In the genomic region with DNA sequence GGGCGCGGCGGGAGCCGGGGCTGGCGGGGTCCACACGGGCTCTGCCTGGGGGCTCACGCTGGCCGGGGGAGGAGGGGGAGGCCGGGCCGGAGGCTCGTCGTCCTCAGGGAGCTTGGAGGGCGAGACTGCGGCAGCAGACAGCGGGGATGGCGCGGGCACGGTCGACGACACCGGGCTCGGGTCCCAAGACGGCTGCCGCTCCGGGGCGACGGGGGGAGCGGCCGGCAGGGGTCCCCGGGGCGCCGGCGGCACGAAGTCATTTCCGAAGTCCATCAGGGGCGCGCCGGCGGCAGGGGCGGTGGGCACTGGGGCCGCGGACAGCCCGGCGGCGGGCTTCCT, we compare ENCODE assay signal across 8 cellular contexts. TPM values are rescaled to one million over a fixed set of nuclear protein-coding genes. Genes with fewer than 3 reads are reported as not detected.
A peak's percentile ranks its signal among the peaks of the same experiment; 100 is the strongest.
DNase-seq lines count a peak whose midpoint lies in the region; ATAC-seq and TF ChIP-seq lines count a peak whose summit lies in the region.

No MANE protein-coding gene starts in this region.

- peak overlapping the region; percentile 88; the same call in 1 of the 2 replicates for H3K23ac ChIP-seq in IMR-90 (ENCODE audit: low read depth, low read length)

- H3K4me2 ChIP-seq in IMR-90 (ENCODE audit: low read depth, low read length): no peak overlapping the region

- dilution Hi-C loops in IMR-90 (cut with HindIII; ENCODE audit: low sequenced_read_pairs, unreplicated experiment): no loop called here

- H3K27me3 ChIP-seq in IMR-90 (ENCODE audit: control insufficient read depth, insufficient read depth, low read length) (no peaks in the 10 kb centered on the region), muscle layer of duodenum (ENCODE audit: low read depth, low read length) (no peaks in the 10 kb centered on the region)

- peak overlapping the region; percentile 59; the same call in 1 of the 2 replicates for H2BK20ac ChIP-seq in IMR-90 (ENCODE audit: low read depth, low read length)

- peaks cover 4% of the 10 kb centered on the region; the same call in 1 of the 2 replicates for H3K9me1 ChIP-seq in IMR-90 (ENCODE audit: insufficient read depth, low read length)

- H2BK120ac ChIP-seq in IMR-90 (ENCODE audit: low read depth, low read length): peak overlapping the region; percentile 84

- H3K9me3 ChIP-seq in IMR-90 (ENCODE audit: control insufficient read depth, insufficient read depth, low read length) (no peaks in the 10 kb centered on the region), muscle layer of duodenum (ENCODE audit: control insufficient read depth in 1 of 2, low read length in 2 of 2) (no peaks in the 10 kb centered on the region)

- H2BK5ac ChIP-seq in IMR-90 (ENCODE audit: low read depth, low read length, poor library complexity, severe bottlenecking): peak overlapping the region; percentile 94

- peak overlapping the region; percentile 79 for H2AFZ ChIP-seq in IMR-90 (replicated peaks; ENCODE audit: low read length, poor library complexity)

- peak overlapping the region; percentile 94 for H3K56ac ChIP-seq in IMR-90 (ENCODE audit: extremely low read depth, insufficient read depth, low read length)

- TF ChIP-seq RAD21 in IMR-90 (IDR thresholded peaks at IDR 0.05; ENCODE audit: low read length): no peak

- no peak for TF ChIP-seq POLR2A in IMR-90 (IDR thresholded peaks at IDR 0.05; ENCODE audit: low read depth, low read length)

- WGBS in IMR-90 (ENCODE audit: extremely low coverage in 2 of 2, insufficient read length in 1 of 2), 2 experiments: 0% methylated on average over 25 of the region's 45 CpGs; no CpG with 5 or more reads in 1 of the 2 experiments

- H3K4me3 ChIP-seq in IMR-90 (ENCODE audit: insufficient read depth, low read depth, low read length) (peak overlapping the region; percentile 70), muscle layer of duodenum (ENCODE audit: low read depth in 1 of 2, low read length in 2 of 2) (peak overlapping the region; percentile 76 to 94)

- TF ChIP-seq CTCF in GM13976 (IDR thresholded peaks at IDR 0.05; ENCODE audit: borderline replicate concordance, control extremely low read depth, extremely low read depth, insufficient read depth, missing control alignments) (no peak), IMR-90 (conservative IDR thresholded peaks at IDR 0.05; ENCODE audit: low read depth, low read length) (no peak)

- peak overlapping the region; percentile 97 for H3K9ac ChIP-seq in IMR-90 (ENCODE audit: low read depth, low read length)

- in situ Hi-C loops in GM13976 (cut with MboI; ENCODE audit: low sequenced_read_pairs, unreplicated experiment) (no loop called here), IMR-90 (cut with MboI; ENCODE audit: low sequenced_read_pairs) (loop anchor here (5.0 kb wide), 1 partner anchor 118 kb away; no protein-coding TSS in a partner anchor)

- H3K4me1 ChIP-seq in IMR-90 (ENCODE audit: control insufficient read depth, insufficient read depth, low read length) (no peaks in the 10 kb centered on the region; the same call in 1 of the 2 replicates), muscle layer of duodenum (ENCODE audit: control insufficient read depth in 1 of 2, insufficient read depth in 2 of 2, low read length in 2 of 2) (peaks cover 8 to 32% of the 10 kb centered on the region in 2 donors)

- POLR2A ChIA-PET in IMR-90 (lab: Charles Lee; ENCODE audit: unreplicated experiment): interaction anchor here (0.9 to 1.8 kb wide), 7 partner anchors 15 to 121 kb away, joined by 3 to 7 read pairs (median 4); no protein-coding TSS in a partner anchor

- peak overlapping the region; percentile 99 for H3K14ac ChIP-seq in IMR-90 (replicated peaks; ENCODE audit: low read depth, low read length)

- peaks cover 51% of the 10 kb centered on the region for H4K20me1 ChIP-seq in IMR-90 (ENCODE audit: insufficient read depth, low read length)

- H3K4ac ChIP-seq in IMR-90 (ENCODE audit: low read depth, low read length): peak overlapping the region; percentile 99

- peak overlapping the region; percentile 31 to 82; a peak in 3 of 4 replicates for H4K8ac ChIP-seq in IMR-90 (ENCODE audit: low read depth in 2 of 2, low read length in 2 of 2)

- H4K91ac ChIP-seq in IMR-90 (ENCODE audit: insufficient read depth, low read depth, low read length): peak overlapping the region; percentile 97; the same call in 1 of the 2 replicates

- H3K36me3 ChIP-seq in IMR-90 (ENCODE audit: control insufficient read depth, insufficient read depth, low read length): peaks cover 2% of the 10 kb centered on the region
- H3K36me3 ChIP-seq in muscle layer of duodenum (ENCODE audit: control insufficient read depth in 1 of 2, insufficient read depth in 2 of 2, low read length in 2 of 2): peaks cover 0 to 17% of the 10 kb centered on the region in 2 donors

- intact Hi-C loops in IMR-90 (cut with micrococcal nuclease): loop anchor here (1.0 to 10.0 kb wide), 6 partner anchors 51 to 325 kb away; a partner anchor contains a TSS

- BruUV-seq in IMR-90 (replicated peaks; lab: Mats Ljungman, UMichigan): no TSS peak

- no peak for ATAC-seq in IMR-90 (ENCODE audit: low read depth)
- ATAC-seq in GM19467 (IDR thresholded peaks at IDR 0.05; ENCODE audit: unreplicated experiment): no peak
- ATAC-seq in GM18870 (IDR thresholded peaks at IDR 0.05; ENCODE audit: unreplicated experiment): no peak

- peak overlapping the region; percentile 75 for H3K18ac ChIP-seq in IMR-90 (ENCODE audit: low read depth, low read length)

- H2AK9ac ChIP-seq in IMR-90 (replicated peaks; ENCODE audit: low read depth, low read length, poor library complexity): peak overlapping the region; percentile 99

- H2BK15ac ChIP-seq in IMR-90 (ENCODE audit: low read depth, low read length): 0 out of 3 replicates have a peak overlapping the region, but pooled peaks have one; percentile 28

- H2AK5ac ChIP-seq in IMR-90 (ENCODE audit: low read depth, low read length): peak overlapping the region; percentile 97

- DNase-seq in GM13976 (ENCODE audit: low spot score) (peak; percentile 50), IMR-90 (no peak), cerebellum (ENCODE audit: low spot score) (peak; percentile 17), HPDE6-E6E7 (ENCODE audit: extremely low spot score) (no peak)
- no peak for DNase-seq in stimulated activated CD4-positive, alpha-beta T cell treated with anti-CD3 and anti-CD28 coated beads, Interleukin-1b, Interleukin-23, amount 100 ng/mL, for 48 hours

- H4K5ac ChIP-seq in IMR-90 (ENCODE audit: low read depth, low read length): peak overlapping the region; percentile 32; the same call in 1 of the 2 replicates

- peaks cover 10 to 19% of the 10 kb centered on the region in 2 experiments; a peak in 3 of 4 replicates for H3K79me1 ChIP-seq in IMR-90 (ENCODE audit: low read depth in 1 of 2, low read length in 2 of 2)

- H3K27ac ChIP-seq in IMR-90 (ENCODE audit: insufficient read depth, low read length) (peak overlapping the region; percentile 95), muscle layer of duodenum (ENCODE audit: low read length) (peak overlapping the region; percentile 99)

- CTCF ChIA-PET in IMR-90 (lab: Yijun Ruan, JAX): interaction anchor here (0.6 to 3.3 kb wide), 4 partner anchors 9 to 125 kb away, joined by 3 to 26 read pairs (median 6); no protein-coding TSS in a partner anchor

TF ChIP-seq in IMR-90, 13 proteins besides CTCF, POLR2A, EP300 and RAD21:
- TF ChIP-seq CHD1 (IDR thresholded peaks at IDR 0.05; ENCODE audit: low read depth, low read length) (no peak), MAZ (IDR thresholded peaks at IDR 0.05; ENCODE audit: borderline replicate concordance, low read depth, low read length) (no peak), NFE2L2 (IDR thresholded peaks at IDR 0.05; ENCODE audit: low read depth, low read length) (no peak), SMC3 (IDR thresholded peaks at IDR 0.05; ENCODE audit: low read depth, low read length) (no peak), BHLHE40 (IDR thresholded peaks at IDR 0.05; ENCODE audit: low read depth, low read length) (no peak), MAFK (IDR thresholded peaks at IDR 0.05; ENCODE audit: low read depth, low read length) (no peak), RFX5 (IDR thresholded peaks at IDR 0.05; ENCODE audit: low read depth, low read length) (no peak), RCOR1 (IDR thresholded peaks at IDR 0.05; ENCODE audit: insufficient replicate concordance, low read length) (no peak), FOS (IDR thresholded peaks at IDR 0.05; ENCODE audit: low read depth, low read length) (no peak), MXI1 (IDR thresholded peaks at IDR 0.05; ENCODE audit: borderline replicate concordance, low read depth, low read length) (no peak)
- TF ChIP-seq, protein P1, sequence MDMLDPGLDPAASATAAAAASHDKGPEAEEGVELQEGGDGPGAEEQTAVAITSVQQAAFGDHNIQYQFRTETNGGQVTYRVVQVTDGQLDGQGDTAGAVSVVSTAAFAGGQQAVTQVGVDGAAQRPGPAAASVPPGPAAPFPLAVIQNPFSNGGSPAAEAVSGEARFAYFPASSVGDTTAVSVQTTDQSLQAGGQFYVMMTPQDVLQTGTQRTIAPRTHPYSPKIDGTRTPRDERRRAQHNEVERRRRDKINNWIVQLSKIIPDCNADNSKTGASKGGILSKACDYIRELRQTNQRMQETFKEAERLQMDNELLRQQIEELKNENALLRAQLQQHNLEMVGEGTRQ (IDR thresholded peaks at IDR 0.05; ENCODE audit: low read depth, low read length): no peak
- TF ChIP-seq, protein P2, sequence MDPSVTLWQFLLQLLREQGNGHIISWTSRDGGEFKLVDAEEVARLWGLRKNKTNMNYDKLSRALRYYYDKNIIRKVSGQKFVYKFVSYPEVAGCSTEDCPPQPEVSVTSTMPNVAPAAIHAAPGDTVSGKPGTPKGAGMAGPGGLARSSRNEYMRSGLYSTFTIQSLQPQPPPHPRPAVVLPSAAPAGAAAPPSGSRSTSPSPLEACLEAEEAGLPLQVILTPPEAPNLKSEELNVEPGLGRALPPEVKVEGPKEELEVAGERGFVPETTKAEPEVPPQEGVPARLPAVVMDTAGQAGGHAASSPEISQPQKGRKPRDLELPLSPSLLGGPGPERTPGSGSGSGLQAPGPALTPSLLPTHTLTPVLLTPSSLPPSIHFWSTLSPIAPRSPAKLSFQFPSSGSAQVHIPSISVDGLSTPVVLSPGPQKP (IDR thresholded peaks at IDR 0.05; ENCODE audit: borderline replicate concordance, low read depth, low read length): no peak
TF ChIP-seq in IMR-90: peak in this region for 0.

RNA-seq across cellular contexts. Expression of a gene that starts 0.5 kb away (rescaled TPM):
- total RNA-seq in IMR-90 (2012; rRNA removed): 77.8 and 216 TPM in 2 replicates
- polyA plus RNA-seq in IMR-90 (2012; rRNA removed): 466 and 588 TPM in 2 replicates
- 457 and 1,011 TPM in 2 replicates for polyA plus RNA-seq in IMR-90 (2012; cell fraction: cytosol; rRNA removed)
- polyA plus RNA-seq in IMR-90 (2012; cell fraction: nucleus; rRNA removed; ENCODE audit: low replicate concordance): 258 and 509 TPM in 2 replicates
- 362 TPM for total RNA-seq in cerebellum

Comparison
In these comparisons a context has a peak if more than half of its experiments do, and no peak if none do; other contexts are left out.
1. DNase-seq: peak in GM13976 (single experiment) and cerebellum (single experiment); none in IMR-90 (single experiment), HPDE6-E6E7 (single experiment) and stimulated activated CD4-positive, alpha-beta T cell treated with anti-CD3 and anti-CD28 coated beads, Interleukin-1b, Interleukin-23, amount 100 ng/mL, for 48 hours (single experiment).